In the genomic region with DNA sequence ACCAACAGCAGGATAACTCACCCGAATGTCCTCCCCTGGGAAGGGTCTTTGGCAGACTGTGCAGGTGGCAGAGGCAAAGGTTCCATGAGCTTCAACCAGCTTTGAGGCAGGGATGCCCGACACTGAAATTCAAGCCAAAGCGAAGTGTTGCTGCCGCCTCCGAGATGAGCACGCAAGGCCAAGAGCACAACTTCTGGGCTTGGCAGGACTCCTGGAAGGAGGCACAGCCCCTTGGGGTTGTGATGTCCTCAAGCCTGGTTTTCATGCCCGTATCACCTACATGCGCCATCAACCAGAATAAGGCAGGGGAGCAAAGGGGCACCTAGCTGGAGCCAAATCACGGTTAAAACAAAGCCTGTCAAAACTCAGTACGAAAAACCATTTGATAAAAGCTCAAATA, we compare ENCODE assay signal across 33 cellular contexts. TPM values are rescaled to one million over a fixed set of nuclear protein-coding genes. Genes with fewer than 3 reads are reported as not detected.
"Had no signal": no experiment of that assay in that cellular context is flagged by ENCODE, and none has a peak within 500 bp of the region (broad histone marks: within the 10 kb centered on the region; RNA-seq: fewer than 3 reads in every experiment).

No MANE protein-coding gene starts in this region.

- H3K27me3 Mint-ChIP-seq: activated CD4-positive, alpha-beta T cell treated with anti-CD3 and anti-CD28 coated beads, Interleukin-2, amount 10 ng/mL, durations not matched to agents 7 days and 5 days; activated naive CD4-positive, alpha-beta T cell treated with anti-CD3 and anti-CD28 coated beads, Interleukin-2, amount 50 U/mL, for 24 hours; activated naive CD8-positive, alpha-beta T cell treated with anti-CD3 and anti-CD28 coated beads, Interleukin-2, amount 50 U/mL, for 24 hours; IgD-negative memory B cell had no signal

- DNase-seq: activated CD4-positive, alpha-beta T cell treated with anti-CD3 and anti-CD28 coated beads, Interleukin-2, amount 10 ng/mL, durations not matched to agents 7 days and 5 days; activated CD4-positive, alpha-beta T cell treated with anti-CD3 and anti-CD28 coated beads, Interleukin-2, amount 50 U/mL, for 48 hours; activated gamma-delta T cell; activated naive CD4-positive, alpha-beta T cell treated with Interleukin-2 at 50 U/mL for 16 hours; activated naive CD8-positive, alpha-beta T cell treated with anti-CD3 and anti-CD28 coated beads, Interleukin-2, amount 50 U/mL, for 24 hours; activated T-cell treated with anti-CD3 and anti-CD28 coated beads, Interleukin-2, amount 50 U/mL, for 48 hours; anterior cingulate cortex; caudate nucleus; cerebellar nuclear complex; Karpas-422; KBM-7; NCI-H1105; NCI-H1417 treated with DMSO at 0.1 percent for 48 hours; NCI-H1930; NCI-H2081 treated with DMSO at 0.1 percent for 48 hours; NCI-H226; NCI-H524 treated with DMSO at 0.1 percent for 48 hours; SHP77; SJCRH30; T1000; WERI-Rb-1 had no signal

- H3K36me3 ChIP-seq: SJCRH30 had no signal

- H3K4me3 ChIP-seq: SJCRH30, SK-N-MC had no signal

- H3K27ac Mint-ChIP-seq: activated CD4-positive, alpha-beta T cell treated with anti-CD3 and anti-CD28 coated beads, Interleukin-2, amount 10 ng/mL, durations not matched to agents 7 days and 5 days; activated naive CD8-positive, alpha-beta T cell treated with anti-CD3 and anti-CD28 coated beads, Interleukin-2, amount 50 U/mL, for 24 hours; brain had no signal

- H3K27me3 ChIP-seq: SJCRH30 had no signal

- H3K9me3 Mint-ChIP-seq: activated CD4-positive, alpha-beta T cell treated with anti-CD3 and anti-CD28 coated beads, Interleukin-2, amount 10 ng/mL, durations not matched to agents 7 days and 5 days; activated naive CD4-positive, alpha-beta T cell treated with anti-CD3 and anti-CD28 coated beads, Interleukin-2, amount 50 U/mL, for 24 hours; activated naive CD8-positive, alpha-beta T cell treated with anti-CD3 and anti-CD28 coated beads, Interleukin-2, amount 50 U/mL, for 24 hours; brain; IgD-negative memory B cell had no signal

- H3K9me3 ChIP-seq: SJCRH30 had no signal

- H3K4me1 ChIP-seq: SJCRH30 had no signal

- H3K4me3 Mint-ChIP-seq: activated CD4-positive, alpha-beta T cell treated with anti-CD3 and anti-CD28 coated beads, Interleukin-2, amount 10 ng/mL, durations not matched to agents 7 days and 5 days; activated naive CD4-positive, alpha-beta T cell treated with anti-CD3 and anti-CD28 coated beads, Interleukin-2, amount 50 U/mL, for 24 hours; activated naive CD8-positive, alpha-beta T cell treated with anti-CD3 and anti-CD28 coated beads, Interleukin-2, amount 50 U/mL, for 24 hours had no signal

- ATAC-seq: activated naive CD8-positive, alpha-beta T cell treated with anti-CD3 and anti-CD28 coated beads, Interleukin-2, amount 50 U/mL, for 24 hours; Panc1 had no signal

- H3K27ac ChIP-seq: SJCRH30, SK-N-MC, WERI-Rb-1 had no signal

RNA-seq across cellular contexts. Expression of a gene that starts 37.6 kb away (rescaled TPM):
- total RNA-seq: activated CD4-positive, alpha-beta T cell treated with anti-CD3 and anti-CD28 coated beads, Interleukin-2, amount 10 ng/mL, durations not matched to agents 7 days and 5 days; activated CD8-positive, alpha-beta memory T cell treated with anti-CD3 and anti-CD28 coated beads for 36 hours; bronchial epithelial cell; MCF 10A; NCI-H460; RPMI7951; SJCRH30; T-helper 1 cell treated with Interleukin-12 subunit alpha and Interleukin-12 subunit beta and Interleukin-4 antibody, amounts not matched to agents 30 ng/mL and 1 ng/mL, for 36 hours; T-helper 2 cell treated with Interferon-gamma antibody and Interleukin-4, amounts not matched to agents 100 ng/mL and 5 ng/mL, for 36 hours had no signal
- polyA plus RNA-seq: IgD-negative memory B cell had no signal
